Comparison of ENCODE assay signal across 12 cellular contexts in genomic region chr11:65651339-65651588, GRCh38. TPM values are rescaled to one million over a fixed set of nuclear protein-coding genes. Genes with fewer than 3 reads are reported as not detected.
DNase-seq lines count a peak whose midpoint lies in the region; ATAC-seq and TF ChIP-seq lines count a peak whose summit lies in the region.
"Had no signal": no experiment of that assay in that cellular context is flagged by ENCODE, and none has a peak within 500 bp of the region (broad histone marks: within the 10 kb centered on the region; RNA-seq: fewer than 3 reads in every experiment).

No MANE protein-coding gene starts in this region.

- DNase-seq in PC-3 (no peak), osteoblast (ENCODE audit: insufficient read length, low spot score, missing footprints) (peak; percentile 70), GDM1 (lab: John Stamatoyannopoulos, UW) (no peak), Kasumi-1 (lab: John Stamatoyannopoulos, UW) (no peak), GM20000 (ENCODE audit: low spot score) (no peak)
- no peak for DNase-seq in effector memory CD4-positive, alpha-beta T cell
- DNase-seq: activated CD8-positive, alpha-beta memory T cell treated with anti-CD3 and anti-CD28 coated beads for 24 hours; DMS79; KBM-7 had no signal

- no peak for TF ChIP-seq CTCF in PC-3 (conservative IDR thresholded peaks at IDR 0.05; ENCODE audit: low read depth, low read length)
- TF ChIP-seq CTCF in osteoblast (IDR thresholded peaks at IDR 0.05; ENCODE audit: extremely low read depth, low read depth, low read length), result no peak
- TF ChIP-seq CTCF in GM20000 (IDR thresholded peaks at IDR 0.05; ENCODE audit: extremely low read depth, missing control alignments), result no peak

- CTCF ChIA-PET in PC-3 (lab: Charles Lee), result no interaction called here

- H3K27ac ChIP-seq in BLaER1 (peak overlapping the region; percentile 95), PC-3 (ENCODE audit: low read length) (peak overlapping the region; percentile 83), osteoblast (ENCODE audit: low read depth, low read length) (peak overlapping the region; percentile 82)
- peak overlapping the region; percentile 97 for H3K27ac ChIP-seq in effector memory CD4-positive, alpha-beta T cell (ENCODE audit: insufficient read depth, low read length, poor library complexity, severe bottlenecking)

- H4K20me1 ChIP-seq in BLaER1, result peaks cover 34% of the 10 kb centered on the region
- H4K20me1 ChIP-seq in PC-3 (ENCODE audit: low read length), result no peaks in the 10 kb centered on the region
- H4K20me1 ChIP-seq in osteoblast (ENCODE audit: insufficient read depth, low read length), result no peaks in the 10 kb centered on the region

- POLR2A ChIA-PET in PC-3 (lab: Charles Lee; ENCODE audit: unreplicated experiment), result no interaction called here

- no peaks in the 10 kb centered on the region for H3K9me2 ChIP-seq in PC-3 (replicated peaks; ENCODE audit: low read length)

- H3K4me1 ChIP-seq in BLaER1, result peaks cover 56% of the 10 kb centered on the region
- peaks cover 26% of the 10 kb centered on the region for H3K4me1 ChIP-seq in PC-3 (ENCODE audit: insufficient read depth, low read length)
- H3K4me1 ChIP-seq in effector memory CD4-positive, alpha-beta T cell (ENCODE audit: control insufficient read depth, insufficient read depth, low read length, poor library complexity, severe bottlenecking), result peaks cover 24% of the 10 kb centered on the region
- peaks cover 19% of the 10 kb centered on the region for H3K4me1 ChIP-seq in osteoblast (ENCODE audit: insufficient read depth, low read length)

- H3K9me3 ChIP-seq in BLaER1 (no peaks in the 10 kb centered on the region), PC-3 (ENCODE audit: low read length) (no peaks in the 10 kb centered on the region), osteoblast (ENCODE audit: low read depth, low read length) (no peaks in the 10 kb centered on the region)
- no peaks in the 10 kb centered on the region for H3K9me3 ChIP-seq in effector memory CD4-positive, alpha-beta T cell (ENCODE audit: control insufficient read depth, low read length)

- H3K79me2 ChIP-seq in PC-3 (ENCODE audit: low read length), result no peaks in the 10 kb centered on the region
- H3K79me2 ChIP-seq in osteoblast (ENCODE audit: insufficient read depth, low read length), result peaks cover 1% of the 10 kb centered on the region

- BruUV-seq in PC-3 (replicated peaks; lab: Mats Ljungman, UMichigan), result no TSS peak

- intact Hi-C loops in PC-3 (cut with micrococcal nuclease), result no loop called here

- H3K4me3 ChIP-seq in BLaER1, result no peak overlapping the region
- no peak overlapping the region for H3K4me3 ChIP-seq in PC-3 (ENCODE audit: low read length)
- no peak overlapping the region for H3K4me3 ChIP-seq in effector memory CD4-positive, alpha-beta T cell (ENCODE audit: insufficient read depth, low read depth, low read length, poor library complexity, severe bottlenecking)
- H3K4me3 ChIP-seq in osteoblast (ENCODE audit: insufficient read depth, low read length), result no peak overlapping the region

- ATAC-seq in PC-3 (no peak), GM19023 (IDR thresholded peaks at IDR 0.05; ENCODE audit: unreplicated experiment) (no peak)

- H3K4me2 ChIP-seq in BLaER1 (peak overlapping the region; percentile 96), PC-3 (ENCODE audit: low read length) (peak overlapping the region; percentile 77; the same call in 1 of the 2 replicates), osteoblast (ENCODE audit: insufficient read depth, low read length) (no peak overlapping the region)

- H2AFZ ChIP-seq in PC-3 (ENCODE audit: low read length), result no peak overlapping the region
- H2AFZ ChIP-seq in osteoblast (ENCODE audit: low read length), result no peak overlapping the region

- H3F3A ChIP-seq in PC-3 (ENCODE audit: low read length, unreplicated experiment), result no peaks in the 10 kb centered on the region

- no peaks in the 10 kb centered on the region for H3K27me3 ChIP-seq in BLaER1
- H3K27me3 ChIP-seq in PC-3 (ENCODE audit: low read length), result no peaks in the 10 kb centered on the region
- H3K27me3 ChIP-seq in effector memory CD4-positive, alpha-beta T cell (replicated peaks; ENCODE audit: control insufficient read depth, insufficient read depth, low read length, poor library complexity, severe bottlenecking), result no peaks in the 10 kb centered on the region
- no peaks in the 10 kb centered on the region for H3K27me3 ChIP-seq in osteoblast (ENCODE audit: insufficient read depth, low read length)

- peaks cover 88% of the 10 kb centered on the region for H3K36me3 ChIP-seq in BLaER1
- H3K36me3 ChIP-seq in PC-3 (ENCODE audit: low read depth, low read length), result peaks cover 8% of the 10 kb centered on the region; the same call in 1 of the 2 replicates
- peaks cover 51% of the 10 kb centered on the region for H3K36me3 ChIP-seq in effector memory CD4-positive, alpha-beta T cell (ENCODE audit: control insufficient read depth, insufficient read depth, low read length)
- H3K36me3 ChIP-seq in osteoblast (ENCODE audit: insufficient read depth, low read length), result peaks cover 38% of the 10 kb centered on the region

- peak overlapping the region; percentile 89 for H3K9ac ChIP-seq in BLaER1
- no peak overlapping the region for H3K9ac ChIP-seq in PC-3 (ENCODE audit: low read length)

RNA-seq across cellular contexts. Expression of gene RELA, which starts 11.5 kb away (rescaled TPM):
- total RNA-seq in PC-3 (2014; rRNA removed) (70.3 and 84.2 TPM in 2 replicates), osteoblast (29.2 and 31.8 TPM in 2 replicates)

RNA-seq across cellular contexts. Expression of gene SIPA1, which starts 13.4 kb away (rescaled TPM):
- total RNA-seq in PC-3 (2014; rRNA removed) (113 and 161 TPM in 2 replicates), osteoblast (12.7 and 15.2 TPM in 2 replicates)

RNA-seq across cellular contexts. Expression of gene PCNX3, which starts 35.7 kb away (rescaled TPM):
- 53.6 and 69.9 TPM in 2 replicates for total RNA-seq in PC-3 (2014; rRNA removed)
- 26.5 and 27.9 TPM in 2 replicates for total RNA-seq in osteoblast

RNA-seq across cellular contexts. Expression of gene MAP3K11, which starts 37.2 kb away (rescaled TPM):
- total RNA-seq in PC-3 (2014; rRNA removed) (80.1 and 106 TPM in 2 replicates), osteoblast (19.4 and 21.4 TPM in 2 replicates)

RNA-seq across cellular contexts. Expression of gene KCNK7, which starts 55.7 kb away (rescaled TPM):
- total RNA-seq in PC-3 (2014; rRNA removed) (0.58 and 0.69 TPM in 2 replicates), osteoblast (0.29 TPM in 1 of 2 replicates, not detected in the other)
- total RNA-seq: myocyte had no signal
